12 cellular contexts compared by ENCODE assay signal in the genomic region with DNA sequence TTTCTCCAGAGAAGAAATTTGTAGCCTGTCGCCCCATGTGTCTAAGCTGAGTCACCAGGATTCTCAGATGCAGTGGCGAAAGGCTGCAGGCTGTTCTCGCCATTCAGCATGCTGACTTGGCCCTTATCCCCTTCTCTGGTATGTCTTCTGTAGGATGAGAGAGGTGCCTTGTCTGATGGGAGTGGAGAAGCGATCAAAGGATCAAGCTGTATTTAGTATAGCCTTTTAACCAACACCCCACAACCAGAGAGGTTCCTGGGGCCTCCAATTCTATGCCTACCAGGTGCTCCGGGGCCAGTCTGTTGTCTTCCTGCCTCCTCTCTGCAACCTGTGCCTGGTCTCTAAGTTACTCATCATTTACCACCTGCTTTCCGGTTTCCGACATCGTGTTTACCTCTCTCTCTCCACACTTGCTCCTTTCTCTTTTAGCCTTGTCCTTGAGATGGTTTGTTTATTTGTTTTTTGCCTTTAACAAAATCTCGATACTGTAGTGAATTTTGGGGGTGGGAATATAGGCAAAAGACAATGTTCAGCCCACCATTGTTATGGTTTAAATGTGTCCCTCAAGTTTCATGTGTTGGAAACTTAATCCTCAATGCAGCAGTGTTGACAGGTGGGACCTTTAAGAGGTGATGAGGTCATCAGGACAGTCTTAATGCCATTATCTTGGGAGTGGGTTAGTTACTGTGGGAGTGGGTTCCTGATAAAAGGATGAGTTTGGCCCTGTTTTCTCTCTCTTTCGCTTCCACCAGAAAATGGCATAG. TPM values are rescaled to one million over a fixed set of nuclear protein-coding genes. Genes with fewer than 3 reads are reported as not detected.
A peak's percentile ranks its signal among the peaks of the same experiment; 100 is the strongest.
DNase-seq lines count a peak whose midpoint lies in the region; ATAC-seq and TF ChIP-seq lines count a peak whose summit lies in the region.
"Had no signal": no experiment of that assay in that cellular context is flagged by ENCODE, and none has a peak within 500 bp of the region (broad histone marks: within the 10 kb centered on the region; RNA-seq: fewer than 3 reads in every experiment).

No MANE protein-coding gene starts in this region.

- H3K79me2 ChIP-seq in GM23338 (replicated peaks; ENCODE audit: insufficient read depth), result no peaks in the 10 kb centered on the region
- no peaks in the 10 kb centered on the region for H3K79me2 ChIP-seq in smooth muscle cell (ENCODE audit: low read depth)

- H3K9me3 ChIP-seq in SJCRH30 (replicated peaks) (no peaks in the 10 kb centered on the region), smooth muscle cell (replicated peaks; ENCODE audit: low read depth) (no peaks in the 10 kb centered on the region), WERI-Rb-1 (ENCODE audit: severe bottlenecking) (no peaks in the 10 kb centered on the region)
- H3K9me3 ChIP-seq: neutrophil had no signal

- no peaks in the 10 kb centered on the region; the same call in 2 of the 3 replicates for H3K36me3 Mint-ChIP-seq in GM23338 (ENCODE audit: low read depth)

- no peak overlapping the region for H3K4me2 ChIP-seq in GM23338
- peak overlapping the region; percentile 78 for H3K4me2 ChIP-seq in smooth muscle cell

- peaks cover 8% of the 10 kb centered on the region for H3K27me3 Mint-ChIP-seq in GM23338 (ENCODE audit: insufficient read depth, low read depth, poor library complexity)

- no peaks in the 10 kb centered on the region for H3F3A ChIP-seq in GM23338 (replicated peaks; ENCODE audit: low read depth)
- H3F3A ChIP-seq in smooth muscle cell (ENCODE audit: low read depth), result peaks cover 18% of the 10 kb centered on the region

- TF ChIP-seq CTCF in GM23338 (conservative IDR thresholded peaks at IDR 0.05; ENCODE audit: low read depth in 2 of 2) (no peak), smooth muscle cell (IDR thresholded peaks at IDR 0.05; ENCODE audit: borderline replicate concordance, insufficient read depth, poor library complexity, severe bottlenecking) (no peak), WERI-Rb-1 (IDR thresholded peaks at IDR 0.05; ENCODE audit: low read depth, low read length) (no peak)

- peaks cover 5% of the 10 kb centered on the region; the same call in 1 of the 2 replicates for H3K4me1 ChIP-seq in GM23338 (ENCODE audit: insufficient read depth)
- H3K4me1 ChIP-seq in SJCRH30, result peaks cover 26% of the 10 kb centered on the region
- H3K4me1 ChIP-seq in smooth muscle cell (ENCODE audit: low read depth), result peaks cover 17% of the 10 kb centered on the region

- WGBS in smooth muscle cell (ENCODE audit: low lambda C conversion rate), result 51% methylated on average over 10 of the region's 10 CpGs

- DNase-seq in GM23338 (ENCODE audit: low spot score) (no peak), SJCRH30 (peak; percentile 16 to 32), fibroblast of peridontal ligament (ENCODE audit: extremely low read depth) (peak; percentile 63), smooth muscle cell (lab: John Stamatoyannopoulos, UW; ENCODE audit: unreplicated experiment) (no peak), WERI-Rb-1 (no peak), cerebellar nuclear complex (lab: John Stamatoyannopoulos, UW) (no peak), T-helper 9 cell (no peak), NCI-H774 (lab: John Stamatoyannopoulos, UW) (no peak)
- DNase-seq: H7 had no signal

- H3K36me3 ChIP-seq in GM23338 (ENCODE audit: insufficient read depth) (no peaks in the 10 kb centered on the region), SJCRH30 (no peaks in the 10 kb centered on the region), smooth muscle cell (ENCODE audit: low read depth) (no peaks in the 10 kb centered on the region), WERI-Rb-1 (no peaks in the 10 kb centered on the region)
- H3K36me3 ChIP-seq: neutrophil had no signal

- H3K4me1 Mint-ChIP-seq in GM23338, result peaks cover 24% of the 10 kb centered on the region

- 0 out of 2 replicates have a peak overlapping the region, but pooled peaks have one; percentile 10 for H3K27ac Mint-ChIP-seq in GM23338
- H3K27ac Mint-ChIP-seq: activated T-helper 1 cell treated with anti-CD3 and anti-CD28 coated beads, Interleukin-12 subunit alpha, Interleukin-12 subunit beta, Interleukin-2, Interleukin-4 antibody, amounts not matched to agents 30 ng/mL and 10 ng/mL and 1 ng/mL, durations not matched to agents 14 hours and 24 hours and 36 hours had no signal

- H3K27me3 ChIP-seq in GM23338 (ENCODE audit: insufficient read depth), result no peaks in the 10 kb centered on the region
- H3K27me3 ChIP-seq in SJCRH30, result no peaks in the 10 kb centered on the region
- H3K27me3 ChIP-seq in smooth muscle cell (ENCODE audit: low read depth), result no peaks in the 10 kb centered on the region
- no peaks in the 10 kb centered on the region for H3K27me3 ChIP-seq in WERI-Rb-1 (ENCODE audit: insufficient read depth, low read depth, severe bottlenecking)
- H3K27me3 ChIP-seq: neutrophil had no signal

- ATAC-seq in GM23338, result no peak

- H3K9me2 ChIP-seq in GM23338 (ENCODE audit: insufficient read depth), result no peaks in the 10 kb centered on the region

- H3K9me3 Mint-ChIP-seq in GM23338, result no peaks in the 10 kb centered on the region
- H3K9me3 Mint-ChIP-seq: activated T-helper 1 cell treated with anti-CD3 and anti-CD28 coated beads, Interleukin-12 subunit alpha, Interleukin-12 subunit beta, Interleukin-2, Interleukin-4 antibody, amounts not matched to agents 30 ng/mL and 10 ng/mL and 1 ng/mL, durations not matched to agents 14 hours and 24 hours and 36 hours had no signal

- no peak overlapping the region for H3K4me3 Mint-ChIP-seq in GM23338
- H3K4me3 Mint-ChIP-seq: activated T-helper 1 cell treated with anti-CD3 and anti-CD28 coated beads, Interleukin-12 subunit alpha, Interleukin-12 subunit beta, Interleukin-2, Interleukin-4 antibody, amounts not matched to agents 30 ng/mL and 10 ng/mL and 1 ng/mL, durations not matched to agents 14 hours and 24 hours and 36 hours had no signal

- no peaks in the 10 kb centered on the region for H4K20me1 ChIP-seq in GM23338 (replicated peaks; ENCODE audit: insufficient read depth)
- H4K20me1 ChIP-seq in smooth muscle cell (ENCODE audit: low read depth), result no peaks in the 10 kb centered on the region

- H3K27ac ChIP-seq in GM23338 (ENCODE audit: low read depth), result no peak overlapping the region
- no peak overlapping the region for H3K27ac ChIP-seq in SJCRH30
- H3K27ac ChIP-seq in smooth muscle cell (ENCODE audit: low read depth), result peak overlapping the region; percentile 83
- no peak overlapping the region for H3K27ac ChIP-seq in WERI-Rb-1
- H3K27ac ChIP-seq: neutrophil had no signal

- no peak overlapping the region for H3K9ac ChIP-seq in smooth muscle cell (ENCODE audit: low read depth)

- H3K4me3 ChIP-seq in GM23338, result no peak overlapping the region
- no peak overlapping the region for H3K4me3 ChIP-seq in SJCRH30
- H3K4me3 ChIP-seq in smooth muscle cell, result no peak overlapping the region
- H3K4me3 ChIP-seq in WERI-Rb-1 (ENCODE audit: low read depth, low read length), result no peak overlapping the region

- H2AFZ ChIP-seq in GM23338 (no peak overlapping the region), smooth muscle cell (ENCODE audit: low read depth) (no peak overlapping the region)

TF ChIP-seq in GM23338, 12 proteins besides CTCF, POLR2A, EP300 and RAD21 (continues in another document):
- TF ChIP-seq POLR2AphosphoS5 (IDR thresholded peaks at IDR 0.05; ENCODE audit: low read depth) (no peak), EZH2phosphoT487 (IDR thresholded peaks at IDR 0.05; ENCODE audit: unreplicated experiment) (no peak), STAT1 (IDR thresholded peaks at IDR 0.05; ENCODE audit: unreplicated experiment) (no peak), JUNB (IDR thresholded peaks at IDR 0.05; ENCODE audit: unreplicated experiment) (no peak), ZNF114 (CRISPR knock-in tag; IDR thresholded peaks at IDR 0.05) (no peak), CREB1 (CRISPR knock-in tag; IDR thresholded peaks at IDR 0.05; ENCODE audit: low read depth) (no peak), ZNF331 (CRISPR knock-in tag; IDR thresholded peaks at IDR 0.05; ENCODE audit: low read depth) (no peak), EZH2 (IDR thresholded peaks at IDR 0.05; ENCODE audit: low read depth, unreplicated experiment) (no peak)
- TF ChIP-seq, protein P1, sequence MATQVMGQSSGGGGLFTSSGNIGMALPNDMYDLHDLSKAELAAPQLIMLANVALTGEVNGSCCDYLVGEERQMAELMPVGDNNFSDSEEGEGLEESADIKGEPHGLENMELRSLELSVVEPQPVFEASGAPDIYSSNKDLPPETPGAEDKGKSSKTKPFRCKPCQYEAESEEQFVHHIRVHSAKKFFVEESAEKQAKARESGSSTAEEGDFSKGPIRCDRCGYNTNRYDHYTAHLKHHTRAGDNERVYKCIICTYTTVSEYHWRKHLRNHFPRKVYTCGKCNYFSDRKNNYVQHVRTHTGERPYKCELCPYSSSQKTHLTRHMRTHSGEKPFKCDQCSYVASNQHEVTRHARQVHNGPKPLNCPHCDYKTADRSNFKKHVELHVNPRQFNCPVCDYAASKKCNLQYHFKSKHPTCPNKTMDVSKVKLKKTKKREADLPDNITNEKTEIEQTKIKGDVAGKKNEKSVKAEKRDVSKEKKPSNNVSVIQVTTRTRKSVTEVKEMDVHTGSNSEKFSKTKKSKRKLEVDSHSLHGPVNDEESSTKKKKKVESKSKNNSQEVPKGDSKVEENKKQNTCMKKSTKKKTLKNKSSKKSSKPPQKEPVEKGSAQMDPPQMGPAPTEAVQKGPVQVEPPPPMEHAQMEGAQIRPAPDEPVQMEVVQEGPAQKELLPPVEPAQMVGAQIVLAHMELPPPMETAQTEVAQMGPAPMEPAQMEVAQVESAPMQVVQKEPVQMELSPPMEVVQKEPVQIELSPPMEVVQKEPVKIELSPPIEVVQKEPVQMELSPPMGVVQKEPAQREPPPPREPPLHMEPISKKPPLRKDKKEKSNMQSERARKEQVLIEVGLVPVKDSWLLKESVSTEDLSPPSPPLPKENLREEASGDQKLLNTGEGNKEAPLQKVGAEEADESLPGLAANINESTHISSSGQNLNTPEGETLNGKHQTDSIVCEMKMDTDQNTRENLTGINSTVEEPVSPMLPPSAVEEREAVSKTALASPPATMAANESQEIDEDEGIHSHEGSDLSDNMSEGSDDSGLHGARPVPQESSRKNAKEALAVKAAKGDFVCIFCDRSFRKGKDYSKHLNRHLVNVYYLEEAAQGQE (IDR thresholded peaks at IDR 0.05; ENCODE audit: unreplicated experiment), result no peak

RNA-seq across cellular contexts. Expression of a gene that starts 31.4 kb away (rescaled TPM):
- total RNA-seq in GM23338 (2014; rRNA removed; shearing (Covaris generic)), result 16.9 and 28.4 TPM in 2 replicates
- polyA plus RNA-seq in GM23338 (2016; fragmentation: Nextera tagmentation; extraction: Ambion mirVana) (3.3 and 4.3 TPM in 2 replicates), smooth muscle cell (60.1 and 64.7 TPM in 2 replicates)
- 18.0 and 23.9 TPM in 2 replicates for total RNA-seq in SJCRH30 (2014; rRNA removed; shearing (Covaris generic))
- 91.5 and 95.0 TPM in 2 replicates for total RNA-seq in smooth muscle cell

RNA-seq across cellular contexts. Expression of a gene that starts 38.2 kb away (rescaled TPM):
- total RNA-seq in GM23338 (2014; rRNA removed; shearing (Covaris generic)), result 0.10 TPM in 1 of 2 replicates, not detected in the other
- 0.54 and 0.82 TPM in 2 replicates for polyA plus RNA-seq in GM23338 (2016; fragmentation: Nextera tagmentation; extraction: Ambion mirVana)
- not detected in 2 replicates for total RNA-seq in SJCRH30 (2014; rRNA removed; shearing (Covaris generic))
- total RNA-seq in smooth muscle cell, result 9.8 and 15.3 TPM in 2 replicates
- 6.6 and 10.2 TPM in 2 replicates for polyA plus RNA-seq in smooth muscle cell
- total RNA-seq: activated T-helper 1 cell treated with anti-CD3 and anti-CD28 coated beads, Interleukin-12 subunit alpha, Interleukin-12 subunit beta, Interleukin-2, Interleukin-4 antibody, amounts not matched to agents 30 ng/mL and 10 ng/mL and 1 ng/mL, durations not matched to agents 14 hours and 24 hours and 36 hours; H7; OCI-LY7 had no signal

Comparison
In these comparisons a context has a peak if more than half of its experiments do, and no peak if none do; other contexts are left out.
1. DNase-seq: peak in SJCRH30 (2 of 2) and fibroblast of peridontal ligament (single experiment); none in GM23338 (single experiment), smooth muscle cell (single experiment), WERI-Rb-1 (single experiment), cerebellar nuclear complex (0 of 2), T-helper 9 cell (single experiment) and NCI-H774 (single experiment).